2 cellular contexts compared by ENCODE assay signal in the genomic region with DNA sequence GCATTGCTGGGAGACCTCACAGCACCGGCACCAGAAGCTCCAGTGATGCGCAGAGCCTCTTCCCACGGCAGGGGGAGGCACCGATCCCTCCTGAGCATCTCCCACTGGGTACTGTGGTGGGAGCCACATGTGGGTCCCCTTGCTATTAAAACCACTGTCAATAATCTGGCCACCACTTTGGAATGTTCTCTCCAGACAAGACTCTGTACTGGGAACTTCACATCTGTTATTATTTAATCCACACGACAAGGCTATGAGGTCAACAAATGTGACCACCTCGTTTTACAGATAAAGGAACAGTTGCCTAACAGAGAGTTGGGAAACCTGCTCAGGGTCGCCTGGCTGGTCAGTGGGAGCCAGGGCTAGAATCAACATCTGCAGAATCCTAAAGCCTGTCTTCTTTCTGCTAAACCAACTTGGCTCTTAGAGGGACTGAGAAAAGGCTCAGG.
A peak's percentile ranks its signal among the peaks of the same experiment; 100 is the strongest.
TF ChIP-seq lines count a peak whose summit lies in the region.

No MANE protein-coding gene starts in this region.

TF ChIP-seq in IMR-90, 13 proteins besides CTCF, POLR2A, EP300 and RAD21:
- TF ChIP-seq RCOR1 (IDR thresholded peaks at IDR 0.05; ENCODE audit: insufficient replicate concordance, low read length) (no peak), CEBPB (IDR thresholded peaks at IDR 0.05; ENCODE audit: low read depth, low read length) (0 out of 2 replicates have a peak, but pooled peaks have one; percentile 31)

TF ChIP-seq in HepG2, 621 proteins besides CTCF, POLR2A, EP300 and RAD21 (continues in another document):
- TF ChIP-seq ZNF746 (CRISPR knock-in tag; IDR thresholded peaks at IDR 0.05) (no peak), FOXK1 (CRISPR knock-in tag; IDR thresholded peaks at IDR 0.05; ENCODE audit: borderline replicate concordance, low read depth) (peak; percentile 39; the same call in 1 of the 2 replicates), CHCHD3 (CRISPR knock-in tag; IDR thresholded peaks at IDR 0.05) (no peak), FOXJ3 (CRISPR knock-in tag; IDR thresholded peaks at IDR 0.05; ENCODE audit: borderline replicate concordance) (no peak), ZNF703 (CRISPR knock-in tag; IDR thresholded peaks at IDR 0.05; ENCODE audit: borderline replicate concordance) (no peak), FOXM1 (CRISPR knock-in tag; IDR thresholded peaks at IDR 0.05) (no peak), ZFP1 (CRISPR knock-in tag; IDR thresholded peaks at IDR 0.05) (no peak), TMF1 (CRISPR knock-in tag; IDR thresholded peaks at IDR 0.05; ENCODE audit: low read depth) (no peak), FOSL2 (CRISPR knock-in tag; IDR thresholded peaks at IDR 0.05) (peak; percentile 71), ZNF354B (CRISPR knock-in tag; IDR thresholded peaks at IDR 0.05) (no peak), ASH2L (IDR thresholded peaks at IDR 0.05; ENCODE audit: insufficient read length, low read depth, low read length) (no peak), KLF16 (CRISPR knock-in tag; IDR thresholded peaks at IDR 0.05) (no peak), ZNF777 (CRISPR knock-in tag; IDR thresholded peaks at IDR 0.05) (no peak), ZFP41 (CRISPR knock-in tag; IDR thresholded peaks at IDR 0.05; ENCODE audit: borderline replicate concordance) (no peak), ZBTB20 (CRISPR knock-in tag; IDR thresholded peaks at IDR 0.05; ENCODE audit: borderline replicate concordance, low read depth) (no peak), GZF1 (CRISPR knock-in tag; IDR thresholded peaks at IDR 0.05) (no peak), ZNF552 (CRISPR knock-in tag; IDR thresholded peaks at IDR 0.05; ENCODE audit: borderline replicate concordance) (no peak), BHLHE40 (IDR thresholded peaks at IDR 0.05; ENCODE audit: low read length) (0 out of 2 replicates have a peak, but pooled peaks have one; percentile 13), MATR3 (CRISPR knock-in tag; IDR thresholded peaks at IDR 0.05) (no peak), KLF13 (CRISPR knock-in tag; IDR thresholded peaks at IDR 0.05) (no peak), MED13 (CRISPR knock-in tag; IDR thresholded peaks at IDR 0.05) (no peak), SMARCC2 (IDR thresholded peaks at IDR 0.05) (no peak), CENPX (CRISPR knock-in tag; IDR thresholded peaks at IDR 0.05) (no peak), ZNF546 (CRISPR knock-in tag; conservative IDR thresholded peaks at IDR 0.05) (no peak), GATA4 (IDR thresholded peaks at IDR 0.05; ENCODE audit: borderline replicate concordance, low read depth) (no peak), KDM3A (CRISPR knock-in tag; IDR thresholded peaks at IDR 0.05; ENCODE audit: low read depth) (no peak), ZNF850 (CRISPR knock-in tag; conservative IDR thresholded peaks at IDR 0.05) (no peak), HNRNPK (IDR thresholded peaks at IDR 0.05; ENCODE audit: low read depth, low read length, poor library complexity, severe bottlenecking) (no peak), POGZ (CRISPR knock-in tag; IDR thresholded peaks at IDR 0.05) (peak; percentile 36; the same call in 1 of the 2 replicates), ZNF550 (CRISPR knock-in tag; IDR thresholded peaks at IDR 0.05; ENCODE audit: borderline replicate concordance) (no peak), ESRRA (CRISPR knock-in tag; IDR thresholded peaks at IDR 0.05; ENCODE audit: low read depth) (no peak), PAX8 (CRISPR knock-in tag; IDR thresholded peaks at IDR 0.05; ENCODE audit: borderline replicate concordance) (no peak), SIN3B (IDR thresholded peaks at IDR 0.05; ENCODE audit: low read length) (no peak), WIZ (CRISPR knock-in tag; IDR thresholded peaks at IDR 0.05) (no peak), CCAR2 (optimal IDR thresholded peaks at IDR 0.05; ENCODE audit: low read depth, low read length) (no peak), ZNF12 (CRISPR knock-in tag; IDR thresholded peaks at IDR 0.05) (no peak), ZFYVE20 (CRISPR knock-in tag; IDR thresholded peaks at IDR 0.05; ENCODE audit: borderline replicate concordance, low read depth) (no peak), ONECUT2 (CRISPR knock-in tag; IDR thresholded peaks at IDR 0.05) (no peak)
- TF ChIP-seq, protein P1, sequence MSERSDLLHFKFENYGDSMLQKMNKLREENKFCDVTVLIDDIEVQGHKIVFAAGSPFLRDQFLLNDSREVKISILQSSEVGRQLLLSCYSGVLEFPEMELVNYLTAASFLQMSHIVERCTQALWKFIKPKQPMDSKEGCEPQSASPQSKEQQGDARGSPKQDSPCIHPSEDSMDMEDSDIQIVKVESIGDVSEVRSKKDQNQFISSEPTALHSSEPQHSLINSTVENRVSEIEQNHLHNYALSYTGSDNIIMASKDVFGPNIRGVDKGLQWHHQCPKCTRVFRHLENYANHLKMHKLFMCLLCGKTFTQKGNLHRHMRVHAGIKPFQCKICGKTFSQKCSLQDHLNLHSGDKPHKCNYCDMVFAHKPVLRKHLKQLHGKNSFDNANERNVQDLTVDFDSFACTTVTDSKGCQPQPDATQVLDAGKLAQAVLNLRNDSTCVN (CRISPR knock-in tag; IDR thresholded peaks at IDR 0.05; ENCODE audit: borderline replicate concordance) = no peak
- TF ChIP-seq, protein P2, sequence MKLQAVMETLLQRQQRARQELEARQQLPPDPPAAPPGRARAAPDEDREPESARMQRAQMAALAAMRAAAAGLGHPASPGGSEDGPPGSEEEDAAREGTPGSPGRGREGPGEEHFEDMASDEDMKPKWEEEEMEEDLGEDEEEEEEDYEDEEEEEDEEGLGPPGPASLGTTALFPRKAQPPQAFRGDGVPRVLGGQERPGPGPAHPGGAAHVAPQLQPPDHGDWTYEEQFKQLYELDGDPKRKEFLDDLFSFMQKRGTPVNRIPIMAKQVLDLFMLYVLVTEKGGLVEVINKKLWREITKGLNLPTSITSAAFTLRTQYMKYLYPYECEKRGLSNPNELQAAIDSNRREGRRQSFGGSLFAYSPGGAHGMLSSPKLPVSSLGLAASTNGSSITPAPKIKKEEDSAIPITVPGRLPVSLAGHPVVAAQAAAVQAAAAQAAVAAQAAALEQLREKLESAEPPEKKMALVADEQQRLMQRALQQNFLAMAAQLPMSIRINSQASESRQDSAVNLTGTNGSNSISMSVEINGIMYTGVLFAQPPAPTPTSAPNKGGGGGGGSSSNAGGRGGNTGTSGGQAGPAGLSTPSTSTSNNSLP (IDR thresholded peaks at IDR 0.05; ENCODE audit: low read depth, low read length) = no peak
- TF ChIP-seq, protein P3, sequence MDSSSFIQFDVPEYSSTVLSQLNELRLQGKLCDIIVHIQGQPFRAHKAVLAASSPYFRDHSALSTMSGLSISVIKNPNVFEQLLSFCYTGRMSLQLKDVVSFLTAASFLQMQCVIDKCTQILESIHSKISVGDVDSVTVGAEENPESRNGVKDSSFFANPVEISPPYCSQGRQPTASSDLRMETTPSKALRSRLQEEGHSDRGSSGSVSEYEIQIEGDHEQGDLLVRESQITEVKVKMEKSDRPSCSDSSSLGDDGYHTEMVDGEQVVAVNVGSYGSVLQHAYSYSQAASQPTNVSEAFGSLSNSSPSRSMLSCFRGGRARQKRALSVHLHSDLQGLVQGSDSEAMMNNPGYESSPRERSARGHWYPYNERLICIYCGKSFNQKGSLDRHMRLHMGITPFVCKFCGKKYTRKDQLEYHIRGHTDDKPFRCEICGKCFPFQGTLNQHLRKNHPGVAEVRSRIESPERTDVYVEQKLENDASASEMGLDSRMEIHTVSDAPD (CRISPR knock-in tag; IDR thresholded peaks at IDR 0.05) = peak; percentile 51
- TF ChIP-seq, protein P4, sequence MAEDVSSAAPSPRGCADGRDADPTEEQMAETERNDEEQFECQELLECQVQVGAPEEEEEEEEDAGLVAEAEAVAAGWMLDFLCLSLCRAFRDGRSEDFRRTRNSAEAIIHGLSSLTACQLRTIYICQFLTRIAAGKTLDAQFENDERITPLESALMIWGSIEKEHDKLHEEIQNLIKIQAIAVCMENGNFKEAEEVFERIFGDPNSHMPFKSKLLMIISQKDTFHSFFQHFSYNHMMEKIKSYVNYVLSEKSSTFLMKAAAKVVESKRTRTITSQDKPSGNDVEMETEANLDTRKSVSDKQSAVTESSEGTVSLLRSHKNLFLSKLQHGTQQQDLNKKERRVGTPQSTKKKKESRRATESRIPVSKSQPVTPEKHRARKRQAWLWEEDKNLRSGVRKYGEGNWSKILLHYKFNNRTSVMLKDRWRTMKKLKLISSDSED (CRISPR knock-in tag; IDR thresholded peaks at IDR 0.05) = no peak
- TF ChIP-seq, protein P5, sequence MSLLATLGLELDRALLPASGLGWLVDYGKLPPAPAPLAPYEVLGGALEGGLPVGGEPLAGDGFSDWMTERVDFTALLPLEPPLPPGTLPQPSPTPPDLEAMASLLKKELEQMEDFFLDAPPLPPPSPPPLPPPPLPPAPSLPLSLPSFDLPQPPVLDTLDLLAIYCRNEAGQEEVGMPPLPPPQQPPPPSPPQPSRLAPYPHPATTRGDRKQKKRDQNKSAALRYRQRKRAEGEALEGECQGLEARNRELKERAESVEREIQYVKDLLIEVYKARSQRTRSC (CRISPR knock-in tag; IDR thresholded peaks at IDR 0.05; ENCODE audit: low read depth) = no peak
- TF ChIP-seq, protein P6, sequence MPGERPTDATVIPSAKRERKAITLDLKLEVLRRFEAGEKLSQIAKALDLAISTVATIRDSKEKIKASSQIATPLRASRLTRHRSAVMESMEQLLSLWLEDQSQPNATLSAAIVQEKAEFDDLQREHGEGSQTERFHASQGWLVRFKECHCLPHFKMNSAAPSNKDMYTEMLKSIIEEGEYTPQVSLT (CRISPR knock-in tag; IDR thresholded peaks at IDR 0.05; ENCODE audit: borderline replicate concordance, low read depth) = no peak
- TF ChIP-seq, protein P7, sequence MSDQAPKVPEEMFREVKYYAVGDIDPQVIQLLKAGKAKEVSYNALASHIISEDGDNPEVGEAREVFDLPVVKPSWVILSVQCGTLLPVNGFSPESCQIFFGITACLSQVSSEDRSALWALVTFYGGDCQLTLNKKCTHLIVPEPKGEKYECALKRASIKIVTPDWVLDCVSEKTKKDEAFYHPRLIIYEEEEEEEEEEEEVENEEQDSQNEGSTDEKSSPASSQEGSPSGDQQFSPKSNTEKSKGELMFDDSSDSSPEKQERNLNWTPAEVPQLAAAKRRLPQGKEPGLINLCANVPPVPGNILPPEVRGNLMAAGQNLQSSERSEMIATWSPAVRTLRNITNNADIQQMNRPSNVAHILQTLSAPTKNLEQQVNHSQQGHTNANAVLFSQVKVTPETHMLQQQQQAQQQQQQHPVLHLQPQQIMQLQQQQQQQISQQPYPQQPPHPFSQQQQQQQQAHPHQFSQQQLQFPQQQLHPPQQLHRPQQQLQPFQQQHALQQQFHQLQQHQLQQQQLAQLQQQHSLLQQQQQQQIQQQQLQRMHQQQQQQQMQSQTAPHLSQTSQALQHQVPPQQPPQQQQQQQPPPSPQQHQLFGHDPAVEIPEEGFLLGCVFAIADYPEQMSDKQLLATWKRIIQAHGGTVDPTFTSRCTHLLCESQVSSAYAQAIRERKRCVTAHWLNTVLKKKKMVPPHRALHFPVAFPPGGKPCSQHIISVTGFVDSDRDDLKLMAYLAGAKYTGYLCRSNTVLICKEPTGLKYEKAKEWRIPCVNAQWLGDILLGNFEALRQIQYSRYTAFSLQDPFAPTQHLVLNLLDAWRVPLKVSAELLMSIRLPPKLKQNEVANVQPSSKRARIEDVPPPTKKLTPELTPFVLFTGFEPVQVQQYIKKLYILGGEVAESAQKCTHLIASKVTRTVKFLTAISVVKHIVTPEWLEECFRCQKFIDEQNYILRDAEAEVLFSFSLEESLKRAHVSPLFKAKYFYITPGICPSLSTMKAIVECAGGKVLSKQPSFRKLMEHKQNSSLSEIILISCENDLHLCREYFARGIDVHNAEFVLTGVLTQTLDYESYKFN (CRISPR knock-in tag; conservative IDR thresholded peaks at IDR 0.05) = peak; percentile 51
- TF ChIP-seq, protein P8, sequence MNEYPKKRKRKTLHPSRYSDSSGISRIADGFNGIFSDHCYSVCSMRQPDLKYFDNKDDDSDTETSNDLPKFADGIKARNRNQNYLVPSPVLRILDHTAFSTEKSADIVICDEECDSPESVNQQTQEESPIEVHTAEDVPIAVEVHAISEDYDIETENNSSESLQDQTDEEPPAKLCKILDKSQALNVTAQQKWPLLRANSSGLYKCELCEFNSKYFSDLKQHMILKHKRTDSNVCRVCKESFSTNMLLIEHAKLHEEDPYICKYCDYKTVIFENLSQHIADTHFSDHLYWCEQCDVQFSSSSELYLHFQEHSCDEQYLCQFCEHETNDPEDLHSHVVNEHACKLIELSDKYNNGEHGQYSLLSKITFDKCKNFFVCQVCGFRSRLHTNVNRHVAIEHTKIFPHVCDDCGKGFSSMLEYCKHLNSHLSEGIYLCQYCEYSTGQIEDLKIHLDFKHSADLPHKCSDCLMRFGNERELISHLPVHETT (CRISPR knock-in tag; conservative IDR thresholded peaks at IDR 0.05) = no peak
- TF ChIP-seq, protein P9, sequence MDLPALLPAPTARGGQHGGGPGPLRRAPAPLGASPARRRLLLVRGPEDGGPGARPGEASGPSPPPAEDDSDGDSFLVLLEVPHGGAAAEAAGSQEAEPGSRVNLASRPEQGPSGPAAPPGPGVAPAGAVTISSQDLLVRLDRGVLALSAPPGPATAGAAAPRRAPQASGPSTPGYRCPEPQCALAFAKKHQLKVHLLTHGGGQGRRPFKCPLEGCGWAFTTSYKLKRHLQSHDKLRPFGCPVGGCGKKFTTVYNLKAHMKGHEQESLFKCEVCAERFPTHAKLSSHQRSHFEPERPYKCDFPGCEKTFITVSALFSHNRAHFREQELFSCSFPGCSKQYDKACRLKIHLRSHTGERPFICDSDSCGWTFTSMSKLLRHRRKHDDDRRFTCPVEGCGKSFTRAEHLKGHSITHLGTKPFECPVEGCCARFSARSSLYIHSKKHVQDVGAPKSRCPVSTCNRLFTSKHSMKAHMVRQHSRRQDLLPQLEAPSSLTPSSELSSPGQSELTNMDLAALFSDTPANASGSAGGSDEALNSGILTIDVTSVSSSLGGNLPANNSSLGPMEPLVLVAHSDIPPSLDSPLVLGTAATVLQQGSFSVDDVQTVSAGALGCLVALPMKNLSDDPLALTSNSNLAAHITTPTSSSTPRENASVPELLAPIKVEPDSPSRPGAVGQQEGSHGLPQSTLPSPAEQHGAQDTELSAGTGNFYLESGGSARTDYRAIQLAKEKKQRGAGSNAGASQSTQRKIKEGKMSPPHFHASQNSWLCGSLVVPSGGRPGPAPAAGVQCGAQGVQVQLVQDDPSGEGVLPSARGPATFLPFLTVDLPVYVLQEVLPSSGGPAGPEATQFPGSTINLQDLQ (CRISPR knock-in tag; IDR thresholded peaks at IDR 0.05) = no peak
- TF ChIP-seq, protein P10, sequence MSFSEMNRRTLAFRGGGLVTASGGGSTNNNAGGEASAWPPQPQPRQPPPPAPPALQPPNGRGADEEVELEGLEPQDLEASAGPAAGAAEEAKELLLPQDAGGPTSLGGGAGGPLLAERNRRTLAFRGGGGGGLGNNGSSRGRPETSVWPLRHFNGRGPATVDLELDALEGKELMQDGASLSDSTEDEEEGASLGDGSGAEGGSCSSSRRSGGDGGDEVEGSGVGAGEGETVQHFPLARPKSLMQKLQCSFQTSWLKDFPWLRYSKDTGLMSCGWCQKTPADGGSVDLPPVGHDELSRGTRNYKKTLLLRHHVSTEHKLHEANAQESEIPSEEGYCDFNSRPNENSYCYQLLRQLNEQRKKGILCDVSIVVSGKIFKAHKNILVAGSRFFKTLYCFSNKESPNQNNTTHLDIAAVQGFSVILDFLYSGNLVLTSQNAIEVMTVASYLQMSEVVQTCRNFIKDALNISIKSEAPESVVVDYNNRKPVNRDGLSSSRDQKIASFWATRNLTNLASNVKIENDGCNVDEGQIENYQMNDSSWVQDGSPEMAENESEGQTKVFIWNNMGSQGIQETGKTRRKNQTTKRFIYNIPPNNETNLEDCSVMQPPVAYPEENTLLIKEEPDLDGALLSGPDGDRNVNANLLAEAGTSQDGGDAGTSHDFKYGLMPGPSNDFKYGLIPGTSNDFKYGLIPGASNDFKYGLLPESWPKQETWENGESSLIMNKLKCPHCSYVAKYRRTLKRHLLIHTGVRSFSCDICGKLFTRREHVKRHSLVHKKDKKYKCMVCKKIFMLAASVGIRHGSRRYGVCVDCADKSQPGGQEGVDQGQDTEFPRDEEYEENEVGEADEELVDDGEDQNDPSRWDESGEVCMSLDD (CRISPR knock-in tag; IDR thresholded peaks at IDR 0.05; ENCODE audit: borderline replicate concordance) = no peak
